ENCODE assay signal across 25 cellular contexts in genomic region chr4:123366144-123366748, GRCh38. TPM values are rescaled to one million over a fixed set of nuclear protein-coding genes. Genes with fewer than 3 reads are reported as not detected.
DNase-seq lines count a peak whose midpoint lies in the region; ATAC-seq, FAIRE-seq and TF ChIP-seq lines count a peak whose summit lies in the region.
"Had no signal": no experiment of that assay in that cellular context is flagged by ENCODE, and none has a peak within 500 bp of the region (broad histone marks: within the 10 kb centered on the region; RNA-seq: fewer than 3 reads in every experiment).

No MANE protein-coding gene starts in this region.

- no peak overlapping the region for H2BK5ac ChIP-seq in H1 (ENCODE audit: low read depth, low read length)

- H4K91ac ChIP-seq in H1 (replicated peaks; ENCODE audit: insufficient read length, low read length) = no peak overlapping the region

- H3K18ac ChIP-seq in H1 (ENCODE audit: extremely low read depth, low read length) = no peak overlapping the region

- TF ChIP-seq POLR2A in H1 (IDR thresholded peaks at IDR 0.05; ENCODE audit: control extremely low read depth in 1 of 2, low read depth in 2 of 2, low read length in 2 of 2) = no peak

- H3K27ac ChIP-seq in left ventricle myocardium inferior (replicated peaks) (peak overlapping the region; percentile 35), H1 (ENCODE audit: low read depth, low read length) (no peak overlapping the region), osteoblast (ENCODE audit: low read depth, low read length) (no peak overlapping the region)
- H3K27ac ChIP-seq: 22Rv1 had no signal

- TF ChIP-seq EP300 in H1 (IDR thresholded peaks at IDR 0.05; ENCODE audit: borderline replicate concordance in 1 of 2, low read depth in 2 of 2, low read length in 2 of 2) = no peak

- H3K4ac ChIP-seq in H1 (replicated peaks; ENCODE audit: insufficient read length, low read depth, low read length) = no peak overlapping the region

- H3K4me1 ChIP-seq in left ventricle myocardium inferior (peaks cover 17% of the 10 kb centered on the region), H1 (replicated peaks in 1 of 4; ENCODE audit: control insufficient read depth in 3 of 4, insufficient read depth in 4 of 4, low read length in 3 of 4) (0 out of 7 replicates have a peak, but pooled peaks cover 0 to 3% (median 0%) of the 10 kb centered on the region in 4 experiments), osteoblast (ENCODE audit: insufficient read depth, low read length) (peaks cover 4% of the 10 kb centered on the region)
- H3K4me1 ChIP-seq: BE2C had no signal

- no peaks in the 10 kb centered on the region for H3K23me2 ChIP-seq in H1 (ENCODE audit: low read depth, low read length)

- no peak overlapping the region for H4K8ac ChIP-seq in H1 (ENCODE audit: extremely low read depth, insufficient read depth, low read length)

- no peak for TF ChIP-seq RAD21 in H1 (IDR thresholded peaks at IDR 0.05 in 1 of 2, conservative IDR thresholded peaks at IDR 0.05 in 1 of 2; ENCODE audit: low read depth in 2 of 2, low read length in 2 of 2)

- H3K27me3 ChIP-seq in left ventricle myocardium inferior (ENCODE audit: low read depth) (no peaks in the 10 kb centered on the region), H1 (replicated peaks in 1 of 4; ENCODE audit: control insufficient read depth in 3 of 4, extremely low read depth in 1 of 4, insufficient read depth in 3 of 4, low read length in 3 of 4) (no peaks in the 10 kb centered on the region), osteoblast (ENCODE audit: insufficient read depth, low read length) (no peaks in the 10 kb centered on the region)
- H3K27me3 ChIP-seq: BE2C had no signal

- FAIRE-seq in H1 (lab: Jason Lieb, UNC) = no peak
- FAIRE-seq: RCC 7860 had no signal

- no peak overlapping the region for H3K9ac ChIP-seq in H1 (replicated peaks in 1 of 4; ENCODE audit: extremely low read depth in 1 of 4, low read depth in 3 of 4, low read length in 3 of 4)
- H3K9ac ChIP-seq: SK-N-SH had no signal

- intact Hi-C loops in left ventricle myocardium inferior (cut with micrococcal nuclease) (no loop called here), left cardiac atrium (cut with DNase I) (no loop called here)

- H2BK120ac ChIP-seq in H1 (replicated peaks; ENCODE audit: low read depth, low read length) = no peak overlapping the region

- DNase-seq in left ventricle myocardium inferior (no peak), left cardiac atrium (no peak), H1 (ENCODE audit: low read depth in 1 of 2, low spot score in 2 of 2) (no peak), osteoblast (ENCODE audit: insufficient read length, low spot score, missing footprints) (no peak), SIG-M5 (lab: John Stamatoyannopoulos, UW) (no peak), nucleus accumbens (lab: John Stamatoyannopoulos, UW) (no peak), SW480 (ENCODE audit: low spot score) (no peak)
- DNase-seq: ACHN; BE2C; CD8-positive, alpha-beta memory T cell; DMS 273 treated with DMSO at 0.1 percent for 48 hours; DMS79; EL; GDM1; Kasumi-1; MV-4-11; NCI-H1105 treated with DMSO at 0.1 percent for 48 hours; NCI-H2029 treated with DMSO at 0.1 percent for 48 hours; NCI-H446 treated with DMSO at 0.1 percent for 48 hours; NCI-H526; OCI-M1; SK-N-SH had no signal

- TF ChIP-seq CTCF in left ventricle myocardium inferior (IDR thresholded peaks at IDR 0.05; ENCODE audit: borderline replicate concordance) (no peak), H1 (IDR thresholded peaks at IDR 0.05; ENCODE audit: control extremely low read depth in 1 of 3, insufficient read depth in 1 of 3, low read depth in 1 of 3, low read length in 3 of 3) (no peak), osteoblast (IDR thresholded peaks at IDR 0.05; ENCODE audit: extremely low read depth, low read depth, low read length) (no peak)

- 83% methylated on average over 6 of the region's 6 CpGs; no CpG with 5 or more reads in 1 of the 2 experiments for WGBS in H1 (ENCODE audit: extremely low coverage in 1 of 2, insufficient coverage in 1 of 2, insufficient read length in 1 of 2, insufficient replicate concordance in 2 of 2, low coverage in 1 of 2, low lambda C conversion rate in 2 of 2, missing lambda C conversion rate in 1 of 2), 2 experiments

- H2AK5ac ChIP-seq in H1 (ENCODE audit: low read depth, low read length) = no peak overlapping the region

- no peak overlapping the region for H3K14ac ChIP-seq in H1 (ENCODE audit: insufficient read length)

- H4K5ac ChIP-seq in H1 (ENCODE audit: insufficient read length, low read depth, low read length) = no peak overlapping the region

- CTCF ChIA-PET in H1 (lab: Charles Lee; ENCODE audit: partially characterized antibody) = interaction anchor here (0.6 to 1.3 kb wide), 5 partner anchors 9 to 436 kb away, joined by 3 to 6 read pairs (median 4); no protein-coding TSS in a partner anchor

- 0 out of 2 replicates have a peak overlapping the region, but pooled peaks have one; percentile 19 for H2AFZ ChIP-seq in H1 (ENCODE audit: low read length)
- H2AFZ ChIP-seq in osteoblast (ENCODE audit: low read length) = peak overlapping the region; percentile 20

- no peak overlapping the region for H3K56ac ChIP-seq in H1 (replicated peaks; ENCODE audit: insufficient read length, low read depth, low read length)

- H2BK15ac ChIP-seq in H1 (ENCODE audit: low read length) = no peak overlapping the region

- peaks cover 6% of the 10 kb centered on the region for H3K9me3 ChIP-seq in left ventricle myocardium inferior (replicated peaks)
- peaks cover 0 to 7% of the 10 kb centered on the region in 2 experiments; a peak in 3 of 4 replicates for H3K9me3 ChIP-seq in H1 (ENCODE audit: insufficient read depth in 2 of 2, low read depth in 1 of 2, low read length in 1 of 2)
- H3K9me3 ChIP-seq in osteoblast (ENCODE audit: low read depth, low read length) = no peaks in the 10 kb centered on the region
- H3K9me3 ChIP-seq: BE2C, SK-N-SH had no signal

- no peaks in the 10 kb centered on the region for H3K79me2 ChIP-seq in H1 (ENCODE audit: control insufficient read depth in 1 of 2, insufficient read depth in 2 of 2, low read length in 2 of 2)
- H3K79me2 ChIP-seq in osteoblast (ENCODE audit: insufficient read depth, low read length) = no peaks in the 10 kb centered on the region

- no peak for ATAC-seq in left cardiac atrium
- ATAC-seq: GM12878 had no signal

- no peak overlapping the region for H2BK12ac ChIP-seq in H1 (ENCODE audit: low read depth, low read length)

- no peaks in the 10 kb centered on the region for H3K79me1 ChIP-seq in H1 (ENCODE audit: low read depth, low read length)

- H2BK20ac ChIP-seq in H1 (ENCODE audit: low read length) = no peak overlapping the region

- H3K36me3 ChIP-seq in left ventricle myocardium inferior (no peaks in the 10 kb centered on the region), H1 (ENCODE audit: control insufficient read depth in 2 of 4, insufficient read depth in 4 of 4, low read length in 3 of 4) (peaks cover 0 to 5% (median 0%) of the 10 kb centered on the region in 4 experiments; a peak in 2 of 8 replicates), osteoblast (ENCODE audit: insufficient read depth, low read length) (no peaks in the 10 kb centered on the region)
- H3K36me3 ChIP-seq: BE2C had no signal

- H4K20me1 ChIP-seq in H1 (replicated peaks in 1 of 2; ENCODE audit: control insufficient read depth in 1 of 2, insufficient read depth in 2 of 2, low read length in 2 of 2) (no peaks in the 10 kb centered on the region), osteoblast (ENCODE audit: insufficient read depth, low read length) (no peaks in the 10 kb centered on the region)

- H3K4me2 ChIP-seq in H1 (ENCODE audit: insufficient read depth in 1 of 2, low read depth in 2 of 2, low read length in 2 of 2) (no peak overlapping the region), osteoblast (ENCODE audit: insufficient read depth, low read length) (no peak overlapping the region)
- H3K4me2 ChIP-seq: SK-N-SH had no signal

- POLR2A ChIA-PET in H1 (lab: Charles Lee; ENCODE audit: partially characterized antibody) = no interaction called here

- no peak overlapping the region for H3K23ac ChIP-seq in H1 (ENCODE audit: insufficient read length)

- H3K4me3 ChIP-seq in left ventricle myocardium inferior (no peak overlapping the region), H1 (ENCODE audit: extremely low read depth in 1 of 4, insufficient read depth in 2 of 4, low read depth in 3 of 4, low read length in 4 of 4) (no peak overlapping the region), osteoblast (ENCODE audit: insufficient read depth, low read length) (no peak overlapping the region)
- H3K4me3 ChIP-seq: GM12878 had no signal

TF ChIP-seq in H1, 55 proteins besides CTCF, POLR2A, EP300 and RAD21:
- TF ChIP-seq CHD2 (IDR thresholded peaks at IDR 0.05; ENCODE audit: low read length) (no peak), NRF1 (IDR thresholded peaks at IDR 0.05; ENCODE audit: low read depth, low read length) (no peak), GABPA (IDR thresholded peaks at IDR 0.05; ENCODE audit: borderline replicate concordance, insufficient read depth, low read length) (no peak), TAF1 (IDR thresholded peaks at IDR 0.05; ENCODE audit: low read depth, low read length) (no peak)

RNA-seq across cellular contexts. Expression of gene SPRY1, which starts 30.3 kb away (rescaled TPM):
- total RNA-seq in left ventricle myocardium inferior = 39.7 TPM
- 10 to 100 TPM; 59.6 to 89.9 TPM for total RNA-seq in left cardiac atrium
- 54.7 and 56.2 TPM in 2 replicates for total RNA-seq in H1 (2021; fragmentation: NEBNext Ultra II Directional; extraction: Animal tissue kit (Norgen Biotek cat#: 25700))
- 11.7 and 13.2 TPM in 2 replicates for polyA plus RNA-seq in H1 (2011; rRNA removed)
- polyA plus RNA-seq in H1 (2011; cell fraction: cytosol; rRNA removed) = 13.3 TPM
- polyA plus RNA-seq in H1 (2011; cell fraction: nucleus; rRNA removed) = 16.4 TPM
- polyA plus RNA-seq in H1 (2012, experiment 1 of 2) = 19.6 to 24.8 TPM (median 21.7 TPM) in 4 replicates
- polyA plus RNA-seq in H1 (2012, experiment 2 of 2) = 17.7 TPM
- polyA plus RNA-seq in H1 (2013, experiment 1 of 2) = 33.5 TPM
- polyA plus RNA-seq in H1 (2013, experiment 2 of 2) = 33.8 TPM
- polyA minus RNA-seq in H1 (2011; rRNA and poly(A)+ RNA removed) = 15.2 and 17.4 TPM in 2 replicates
- 18.7 TPM for polyA minus RNA-seq in H1 (2011; cell fraction: cytosol; rRNA and poly(A)+ RNA removed)
- 32.7 TPM for polyA minus RNA-seq in H1 (2011; cell fraction: nucleus; rRNA and poly(A)+ RNA removed)
- 5.0 and 5.1 TPM in 2 replicates for total RNA-seq in osteoblast
